9 cellular contexts compared by ENCODE assay signal in the genomic region with DNA sequence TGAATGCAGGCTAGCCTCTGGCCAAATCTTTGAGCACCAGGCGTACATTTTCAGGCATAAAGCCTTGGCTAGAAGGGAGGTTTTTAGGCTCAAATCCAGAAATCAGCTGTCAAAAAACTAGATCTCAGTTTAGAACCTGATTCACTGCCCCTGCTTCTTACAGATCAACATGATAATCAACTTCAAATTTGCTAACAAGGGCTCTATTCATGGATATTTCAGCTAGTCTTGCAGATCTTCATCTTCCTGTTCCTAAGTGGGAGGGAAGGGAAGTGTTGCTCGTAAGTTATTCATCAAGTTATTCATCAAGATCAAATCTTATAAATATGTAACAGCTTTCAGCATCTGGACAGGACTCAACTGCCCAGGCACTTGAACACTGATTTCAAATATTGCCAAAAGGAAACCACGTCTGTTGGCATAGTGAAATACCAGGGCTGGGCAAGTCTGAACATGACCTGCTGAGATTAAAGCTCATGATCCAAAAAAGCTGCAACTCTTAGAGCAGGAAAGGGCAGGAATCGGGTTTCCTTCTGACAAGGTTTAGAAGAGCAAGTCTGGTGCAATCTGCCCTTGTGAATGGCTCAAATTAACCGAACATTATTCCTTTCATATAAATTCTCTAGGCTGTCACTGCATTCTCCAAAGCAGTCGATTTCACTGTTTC.
DNase-seq lines count a peak whose midpoint lies in the region; ATAC-seq, FAIRE-seq and TF ChIP-seq lines count a peak whose summit lies in the region.
"Had no signal": no experiment of that assay in that cellular context is flagged by ENCODE, and none has a peak within 500 bp of the region (broad histone marks: within the 10 kb centered on the region; RNA-seq: fewer than 3 reads in every experiment).

No MANE protein-coding gene starts in this region.

- FAIRE-seq in astrocyte (lab: Jason Lieb, UNC): peak; percentile 97

- H3K4me2 ChIP-seq in astrocyte (ENCODE audit: low read length): peak overlapping the region; percentile 60

- peak overlapping the region; percentile 27 for H3K4me3 Mint-ChIP-seq in astrocyte (ENCODE audit: unreplicated experiment)
- H3K4me3 Mint-ChIP-seq: activated naive CD8-positive, alpha-beta T cell had no signal

- H2AFZ ChIP-seq in astrocyte (ENCODE audit: low read depth, low read length): no peak overlapping the region

- no peaks in the 10 kb centered on the region for H3K9me3 Mint-ChIP-seq in astrocyte (ENCODE audit: unreplicated experiment)

- peak overlapping the region; percentile 34 for H3K9ac ChIP-seq in astrocyte (ENCODE audit: low read length)

- H3K4me1 Mint-ChIP-seq in astrocyte (ENCODE audit: low read depth, unreplicated experiment): peaks cover 61% of the 10 kb centered on the region

- H3K4me3 ChIP-seq in astrocyte (ENCODE audit: insufficient read depth, low read depth, low read length) (no peak overlapping the region), kidney epithelial cell (ENCODE audit: low read depth, low read length) (no peak overlapping the region), thoracic aorta (peak overlapping the region; percentile 56), mucosa of descending colon (no peak overlapping the region)

- H3K4me1 ChIP-seq in astrocyte (ENCODE audit: insufficient read depth, low read length) (peaks cover 47% of the 10 kb centered on the region), thoracic aorta (ENCODE audit: control insufficient read depth in 1 of 2, low read depth in 2 of 2) (peaks cover 60 to 75% of the 10 kb centered on the region in 2 donors), mucosa of descending colon (ENCODE audit: low read depth) (no peaks in the 10 kb centered on the region)

- H3K36me3 ChIP-seq in astrocyte (ENCODE audit: insufficient read depth, low read length) (peaks cover 9% of the 10 kb centered on the region), kidney epithelial cell (ENCODE audit: control insufficient read depth, insufficient read depth, low read length) (no peaks in the 10 kb centered on the region), thoracic aorta (no peaks in the 10 kb centered on the region), mucosa of descending colon (ENCODE audit: low read depth) (no peaks in the 10 kb centered on the region)

- no peaks in the 10 kb centered on the region for H3K27me3 Mint-ChIP-seq in astrocyte (ENCODE audit: low read depth, unreplicated experiment)
- H3K27me3 Mint-ChIP-seq: activated naive CD8-positive, alpha-beta T cell had no signal

- no peaks in the 10 kb centered on the region for H3K27me3 ChIP-seq in astrocyte (ENCODE audit: insufficient read depth, low read length)
- no peaks in the 10 kb centered on the region for H3K27me3 ChIP-seq in kidney epithelial cell (ENCODE audit: control insufficient read depth, insufficient read depth, low read length)
- no peaks in the 10 kb centered on the region for H3K27me3 ChIP-seq in thoracic aorta (replicated peaks; ENCODE audit: insufficient read depth)

- H3K36me3 Mint-ChIP-seq in astrocyte (ENCODE audit: low read depth, unreplicated experiment): peaks cover 17% of the 10 kb centered on the region
- H3K36me3 Mint-ChIP-seq: activated naive CD8-positive, alpha-beta T cell had no signal

- H3K79me2 ChIP-seq in astrocyte (ENCODE audit: insufficient read depth, low read length): peaks cover 12% of the 10 kb centered on the region

- peak overlapping the region; percentile 89 for H3K27ac Mint-ChIP-seq in astrocyte (ENCODE audit: unreplicated experiment)
- H3K27ac Mint-ChIP-seq: activated naive CD8-positive, alpha-beta T cell had no signal

- no peaks in the 10 kb centered on the region for H4K20me1 ChIP-seq in astrocyte (ENCODE audit: insufficient read depth, low read length)

- TF ChIP-seq CTCF in astrocyte (IDR thresholded peaks at IDR 0.05; ENCODE audit: insufficient read depth, low read depth, low read length): no peak
- no peak for TF ChIP-seq CTCF in kidney epithelial cell (IDR thresholded peaks at IDR 0.05; ENCODE audit: insufficient read depth, low read length, poor library complexity, severe bottlenecking)
- TF ChIP-seq CTCF in thoracic aorta (IDR thresholded peaks at IDR 0.05): no peak
- TF ChIP-seq CTCF in mucosa of descending colon (IDR thresholded peaks at IDR 0.05): no peak

- DNase-seq in Ammon's horn (ENCODE audit: low spot score): peak; percentile 43
- peak; percentile 80 for DNase-seq in NCI-H1105 treated with DMSO at 0.1 percent for 48 hours (lab: John Stamatoyannopoulos, UW)
- peak; percentile 82 for DNase-seq in astrocyte (ENCODE audit: low read depth)
- peak; percentile 55 for DNase-seq in kidney epithelial cell (ENCODE audit: low read depth)
- DNase-seq in thoracic aorta (ENCODE audit: low spot score): peak; percentile 8
- no peak for DNase-seq in activated CD4-positive, alpha-beta T cell treated with anti-CD3 and anti-CD28 coated beads for 1 hour
- no peak for DNase-seq in mucosa of descending colon
- DNase-seq in activated gamma-delta T cell treated with Interleukin-2 at 50 U/mL for 16 hours: no peak

- H3K27ac ChIP-seq in astrocyte (ENCODE audit: low read depth, low read length): peak overlapping the region; percentile 99
- H3K27ac ChIP-seq in thoracic aorta: peak overlapping the region; percentile 76 to 86

- H3K9me3 ChIP-seq in astrocyte (ENCODE audit: insufficient read depth, low read depth, low read length) (no peaks in the 10 kb centered on the region), thoracic aorta (no peaks in the 10 kb centered on the region), mucosa of descending colon (no peaks in the 10 kb centered on the region)

- ATAC-seq in thoracic aorta (ENCODE audit: insufficient number of reproducible peaks, low FRiP score, low read depth) (peak; percentile 75), mucosa of descending colon (no peak)

- intact Hi-C loops in mucosa of descending colon (cut with DNase I, micrococcal nuclease): no loop called here

Comparison
In these comparisons a context has a peak if more than half of its experiments do, and no peak if none do; other contexts are left out.
1. DNase-seq: peak in Ammon's horn (single experiment), NCI-H1105 treated with DMSO at 0.1 percent for 48 hours (single experiment), astrocyte (single experiment), kidney epithelial cell (single experiment) and thoracic aorta (single experiment); none in activated CD4-positive, alpha-beta T cell treated with anti-CD3 and anti-CD28 coated beads for 1 hour (single experiment), mucosa of descending colon (0 of 3) and activated gamma-delta T cell treated with Interleukin-2 at 50 U/mL for 16 hours (single experiment).